ENCODE assay signal across 22 cellular contexts in the genomic region with DNA sequence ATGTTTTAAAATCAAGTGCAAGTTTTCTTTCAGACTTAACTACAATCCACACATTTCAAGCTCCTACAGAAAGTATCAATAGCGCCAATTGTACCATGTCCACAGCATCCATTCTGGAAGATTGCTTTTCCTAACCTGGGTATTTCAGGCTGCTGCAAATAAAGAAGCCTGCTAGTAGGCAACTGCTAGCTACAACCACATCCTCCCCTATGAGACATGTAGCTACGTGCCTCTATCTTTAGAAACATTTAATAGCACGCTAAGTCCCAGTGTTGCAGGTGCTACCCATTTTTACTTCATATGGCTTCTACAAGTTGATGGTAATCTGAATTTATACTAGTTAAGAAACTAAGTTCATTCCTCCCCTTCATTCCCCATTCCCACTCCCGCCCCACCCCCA. TPM values are rescaled to one million over a fixed set of nuclear protein-coding genes. Genes with fewer than 3 reads are reported as not detected.
A peak's percentile ranks its signal among the peaks of the same experiment; 100 is the strongest.
DNase-seq lines count a peak whose midpoint lies in the region; ATAC-seq, FAIRE-seq and TF ChIP-seq lines count a peak whose summit lies in the region.
"Had no signal": no experiment of that assay in that cellular context is flagged by ENCODE, and none has a peak within 500 bp of the region (broad histone marks: within the 10 kb centered on the region; RNA-seq: fewer than 3 reads in every experiment).

No MANE protein-coding gene starts in this region.

- H2BK20ac ChIP-seq in H1 (ENCODE audit: low read length) = no peak overlapping the region

- H3K36me3 ChIP-seq in H1 (ENCODE audit: control insufficient read depth in 2 of 4, insufficient read depth in 4 of 4, low read length in 3 of 4) = peaks cover 0 to 18% (median 8%) of the 10 kb centered on the region in 4 experiments; a peak in 6 of 8 replicates
- peaks cover 7 to 13% of the 10 kb centered on the region in 2 donors for H3K36me3 ChIP-seq in kidney (ENCODE audit: control insufficient read depth in 1 of 2, insufficient read depth in 2 of 2, low read length in 2 of 2)
- peaks cover 19% of the 10 kb centered on the region for H3K36me3 ChIP-seq in Karpas-422 (ENCODE audit: insufficient read depth, low read length)

- no peaks in the 10 kb centered on the region for H3K4me1 ChIP-seq in H1 (replicated peaks in 1 of 4; ENCODE audit: control insufficient read depth in 3 of 4, insufficient read depth in 4 of 4, low read length in 3 of 4)
- no peaks in the 10 kb centered on the region for H3K4me1 ChIP-seq in kidney (ENCODE audit: control insufficient read depth in 1 of 2, insufficient read depth in 1 of 2, low read depth in 1 of 2, low read length in 2 of 2)
- no peaks in the 10 kb centered on the region for H3K4me1 ChIP-seq in Karpas-422 (ENCODE audit: low read length)

- H3K14ac ChIP-seq in H1 (ENCODE audit: insufficient read length) = no peak overlapping the region

- TF ChIP-seq CTCF in GM12865 (IDR thresholded peaks at IDR 0.05; ENCODE audit: insufficient read depth, low read depth, low read length, missing control alignments) (no peak), H1 (IDR thresholded peaks at IDR 0.05; ENCODE audit: control extremely low read depth in 1 of 3, insufficient read depth in 1 of 3, low read depth in 1 of 3, low read length in 3 of 3) (no peak), kidney (IDR thresholded peaks at IDR 0.05; ENCODE audit: borderline replicate concordance, extremely low read depth, insufficient read depth) (no peak)
- TF ChIP-seq CTCF in activated CD8-positive, alpha-beta T cell treated with anti-CD3 and anti-CD28 coated beads for 36 hours (IDR thresholded peaks at IDR 0.05) = no peak

- H3K27me3 ChIP-seq in H1 (replicated peaks in 1 of 4; ENCODE audit: control insufficient read depth in 3 of 4, extremely low read depth in 1 of 4, insufficient read depth in 3 of 4, low read length in 3 of 4) (no peaks in the 10 kb centered on the region), Karpas-422 (ENCODE audit: low read length) (no peaks in the 10 kb centered on the region)

- peaks cover 27% of the 10 kb centered on the region for H3K36me3 Mint-ChIP-seq in activated T-helper 2 cell treated with anti-CD3 and anti-CD28 coated beads, Interferon-gamma antibody, Interleukin-2, Interleukin-4, amounts not matched to agents 10 μg/mL and 5 μg/mL and 100 μg/mL, durations not matched to agents 14 hours and 24 hours and 36 hours (ENCODE audit: low read depth)
- H3K36me3 Mint-ChIP-seq in activated CD8-positive, alpha-beta T cell treated with anti-CD3 and anti-CD28 coated beads for 36 hours (ENCODE audit: low read depth) = peaks cover 16% of the 10 kb centered on the region

- ATAC-seq in GM19351 (IDR thresholded peaks at IDR 0.05; ENCODE audit: unreplicated experiment) (peak; percentile 72), HG03378 (IDR thresholded peaks at IDR 0.05; ENCODE audit: unreplicated experiment) (peak; percentile 46)
- ATAC-seq in activated CD8-positive, alpha-beta T cell treated with anti-CD3 and anti-CD28 coated beads for 36 hours = no peak
- ATAC-seq: stimulated activated naive CD8-positive, alpha-beta T cell treated with anti-CD3 and anti-CD28 coated beads, Interleukin-15, Interleukin-2, amounts not matched to agents 100 U/mL and 50 U/mL, for 24 hours had no signal

- H2AFZ ChIP-seq in H1 (ENCODE audit: low read length) (no peak overlapping the region), Karpas-422 (ENCODE audit: low read length) (no peak overlapping the region)

- H3K56ac ChIP-seq in H1 (replicated peaks; ENCODE audit: insufficient read length, low read depth, low read length) = no peak overlapping the region

- H3K27ac ChIP-seq in H1 (ENCODE audit: low read depth, low read length) (no peak overlapping the region), kidney (ENCODE audit: low read depth in 2 of 2, low read length in 2 of 2) (no peak overlapping the region), Karpas-422 (ENCODE audit: low read length) (no peak overlapping the region)
- H3K27ac ChIP-seq: cardiac muscle cell had no signal

- intact Hi-C loops in activated T-helper 2 cell treated with anti-CD3 and anti-CD28 coated beads, Interferon-gamma antibody, Interleukin-2, Interleukin-4, amounts not matched to agents 10 μg/mL and 5 μg/mL and 100 μg/mL, durations not matched to agents 14 hours and 24 hours and 36 hours (cut with micrococcal nuclease) = no loop called here
- intact Hi-C loops in kidney (cut with DNase I) = no loop called here
- intact Hi-C loops in activated CD8-positive, alpha-beta T cell treated with anti-CD3 and anti-CD28 coated beads for 36 hours (cut with micrococcal nuclease) = no loop called here

- no peaks in the 10 kb centered on the region for H3K9me2 ChIP-seq in Karpas-422 (replicated peaks; ENCODE audit: insufficient read depth, low read length)

- H3K4ac ChIP-seq in H1 (replicated peaks; ENCODE audit: insufficient read length, low read depth, low read length) = no peak overlapping the region

- no peaks in the 10 kb centered on the region for H3K4me1 Mint-ChIP-seq in activated T-helper 2 cell treated with anti-CD3 and anti-CD28 coated beads, Interferon-gamma antibody, Interleukin-2, Interleukin-4, amounts not matched to agents 10 μg/mL and 5 μg/mL and 100 μg/mL, durations not matched to agents 14 hours and 24 hours and 36 hours (ENCODE audit: low read depth)
- peaks cover 2% of the 10 kb centered on the region for H3K4me1 Mint-ChIP-seq in activated CD8-positive, alpha-beta T cell treated with anti-CD3 and anti-CD28 coated beads for 36 hours (ENCODE audit: low read depth)
- H3K4me1 Mint-ChIP-seq: memory B cell had no signal

- H3K4me2 ChIP-seq in H1 (ENCODE audit: insufficient read depth in 1 of 2, low read depth in 2 of 2, low read length in 2 of 2) (no peak overlapping the region), Karpas-422 (ENCODE audit: low read depth, low read length, poor library complexity, severe bottlenecking) (no peak overlapping the region)

- H2BK12ac ChIP-seq in H1 (ENCODE audit: low read depth, low read length) = no peak overlapping the region

- CTCF ChIA-PET in H1 (lab: Charles Lee; ENCODE audit: partially characterized antibody) = interaction anchor here (1.0 kb wide), 1 partner anchor 33 kb away, joined by 4 read pairs; a partner anchor contains a TSS
- CTCF ChIA-PET in activated CD8-positive, alpha-beta T cell treated with anti-CD3 and anti-CD28 coated beads for 36 hours (lab: Charles Lee) = interaction anchor here (1.7 kb wide), 1 partner anchor 10 kb away, joined by 4 read pairs; no protein-coding TSS in a partner anchor

- WGBS in H1 (ENCODE audit: extremely low coverage in 1 of 2, insufficient coverage in 1 of 2, insufficient read length in 1 of 2, insufficient replicate concordance in 2 of 2, low coverage in 1 of 2, low lambda C conversion rate in 2 of 2, missing lambda C conversion rate in 1 of 2), 2 experiments = 90% methylated on average over 4 of the region's 4 CpGs; no CpG with 5 or more reads in 1 of the 2 experiments

- H3K9ac ChIP-seq in H1 (replicated peaks in 1 of 4; ENCODE audit: extremely low read depth in 1 of 4, low read depth in 3 of 4, low read length in 3 of 4) = no peak overlapping the region
- no peak overlapping the region for H3K9ac ChIP-seq in kidney (ENCODE audit: low read length in 2 of 2)
- no peak overlapping the region for H3K9ac ChIP-seq in Karpas-422 (ENCODE audit: low read length)

- H4K20me1 ChIP-seq in H1 (replicated peaks in 1 of 2; ENCODE audit: control insufficient read depth in 1 of 2, insufficient read depth in 2 of 2, low read length in 2 of 2) (no peaks in the 10 kb centered on the region), Karpas-422 (ENCODE audit: insufficient read depth, low read depth, low read length) (no peaks in the 10 kb centered on the region)

- H3K9me3 ChIP-seq in H1 (ENCODE audit: insufficient read depth in 2 of 2, low read depth in 1 of 2, low read length in 1 of 2) = no peaks in the 10 kb centered on the region
- H3K9me3 ChIP-seq in kidney (ENCODE audit: control insufficient read depth in 1 of 2, low read length in 2 of 2) = no peaks in the 10 kb centered on the region
- H3K9me3 ChIP-seq in Karpas-422 (ENCODE audit: low read length) = no peaks in the 10 kb centered on the region

- no peak overlapping the region for H3K4me3 Mint-ChIP-seq in activated T-helper 2 cell treated with anti-CD3 and anti-CD28 coated beads, Interferon-gamma antibody, Interleukin-2, Interleukin-4, amounts not matched to agents 10 μg/mL and 5 μg/mL and 100 μg/mL, durations not matched to agents 14 hours and 24 hours and 36 hours (ENCODE audit: low read depth)
- H3K4me3 Mint-ChIP-seq in activated CD8-positive, alpha-beta T cell treated with anti-CD3 and anti-CD28 coated beads for 36 hours = no peak overlapping the region
- H3K4me3 Mint-ChIP-seq: activated naive CD4-positive, alpha-beta T cell treated with anti-CD3 and anti-CD28 coated beads for 36 hours; memory B cell had no signal

- no peak overlapping the region for H4K5ac ChIP-seq in H1 (ENCODE audit: insufficient read length, low read depth, low read length)

- H3K4me3 ChIP-seq in GM12865 (ENCODE audit: low read depth, low read length) (no peak overlapping the region), H1 (ENCODE audit: extremely low read depth in 1 of 4, insufficient read depth in 2 of 4, low read depth in 3 of 4, low read length in 4 of 4) (no peak overlapping the region), kidney (ENCODE audit: low read length in 2 of 2) (no peak overlapping the region), Karpas-422 (ENCODE audit: low read length) (no peak overlapping the region)
- H3K4me3 ChIP-seq: cardiac muscle cell had no signal

- no peak overlapping the region for H2BK120ac ChIP-seq in H1 (replicated peaks; ENCODE audit: low read depth, low read length)

- no peak for TF ChIP-seq POLR2A in H1 (IDR thresholded peaks at IDR 0.05; ENCODE audit: control extremely low read depth in 1 of 2, low read depth in 2 of 2, low read length in 2 of 2)

- H2BK15ac ChIP-seq in H1 (ENCODE audit: low read length) = no peak overlapping the region

- H3K27ac Mint-ChIP-seq in activated T-helper 2 cell treated with anti-CD3 and anti-CD28 coated beads, Interferon-gamma antibody, Interleukin-2, Interleukin-4, amounts not matched to agents 10 μg/mL and 5 μg/mL and 100 μg/mL, durations not matched to agents 14 hours and 24 hours and 36 hours = no peak overlapping the region
- no peak overlapping the region for H3K27ac Mint-ChIP-seq in activated CD8-positive, alpha-beta T cell treated with anti-CD3 and anti-CD28 coated beads for 36 hours
- H3K27ac Mint-ChIP-seq: activated naive CD4-positive, alpha-beta T cell treated with anti-CD3 and anti-CD28 coated beads for 36 hours; memory B cell had no signal

- H2BK5ac ChIP-seq in H1 (ENCODE audit: low read depth, low read length) = no peak overlapping the region

- TF ChIP-seq RAD21 in H1 (IDR thresholded peaks at IDR 0.05 in 1 of 2, conservative IDR thresholded peaks at IDR 0.05 in 1 of 2; ENCODE audit: low read depth in 2 of 2, low read length in 2 of 2) = no peak

- no peak for FAIRE-seq in H1 (lab: Jason Lieb, UNC)
- FAIRE-seq in kidney (lab: Jason Lieb, UNC) = no peak
- FAIRE-seq: H54 had no signal

- DNase-seq in GM12865 (ENCODE audit: low read depth) (peak; percentile 59), H1 (ENCODE audit: low read depth in 1 of 2, low spot score in 2 of 2) (no peak), kidney (no peak), Karpas-422 (no peak)
- no peak for DNase-seq in activated T-helper 2 cell treated with anti-CD3 and anti-CD28 coated beads, Interferon-gamma antibody, Interleukin-2, Interleukin-4, amounts not matched to agents 10 μg/mL and 5 μg/mL and 100 μg/mL, durations not matched to agents 14 hours and 24 hours and 36 hours (ENCODE audit: low spot score)
- no peak for DNase-seq in activated CD8-positive, alpha-beta T cell treated with anti-CD3 and anti-CD28 coated beads for 36 hours
- DNase-seq: activated CD4-positive, alpha-beta T cell treated with anti-CD3 and anti-CD28 coated beads for 1 hour; activated naive CD4-positive, alpha-beta T cell treated with anti-CD3 and anti-CD28 coated beads for 36 hours; activated T-cell treated with anti-CD3 and anti-CD28 coated beads, Interleukin-2, amount 50 U/mL, for 1 hour; glutamatergic neuron; NCI-H1417 treated with DMSO at 0.1 percent for 48 hours; NCI-H526 treated with DMSO at 0.1 percent for 48 hours; nucleus accumbens; stimulated activated CD4-positive, alpha-beta T cell treated with anti-CD3 and anti-CD28 coated beads, Interleukin-4, amount 100 ng/mL, for 4 hours; stimulated activated naive CD8-positive, alpha-beta T cell treated with anti-CD3 and anti-CD28 coated beads, Interleukin-15, Interleukin-2, amounts not matched to agents 100 U/mL and 50 U/mL, for 24 hours; SW 1271 had no signal

- H3K18ac ChIP-seq in H1 (ENCODE audit: extremely low read depth, low read length) = no peak overlapping the region

- no peaks in the 10 kb centered on the region for H3K79me1 ChIP-seq in H1 (ENCODE audit: low read depth, low read length)

- H3K79me2 ChIP-seq in H1 (ENCODE audit: control insufficient read depth in 1 of 2, insufficient read depth in 2 of 2, low read length in 2 of 2) = no peaks in the 10 kb centered on the region
- H3K79me2 ChIP-seq in Karpas-422 (ENCODE audit: low read length) = no peaks in the 10 kb centered on the region

- no peak overlapping the region for H4K91ac ChIP-seq in H1 (replicated peaks; ENCODE audit: insufficient read length, low read length)

- H3K23ac ChIP-seq in H1 (ENCODE audit: insufficient read length) = peak overlapping the region; percentile 22

- no peak overlapping the region for H4K8ac ChIP-seq in H1 (ENCODE audit: extremely low read depth, insufficient read depth, low read length)

- H2AK5ac ChIP-seq in H1 (ENCODE audit: low read depth, low read length) = no peak overlapping the region

- H3K9me3 Mint-ChIP-seq in activated T-helper 2 cell treated with anti-CD3 and anti-CD28 coated beads, Interferon-gamma antibody, Interleukin-2, Interleukin-4, amounts not matched to agents 10 μg/mL and 5 μg/mL and 100 μg/mL, durations not matched to agents 14 hours and 24 hours and 36 hours = no peaks in the 10 kb centered on the region
- H3K9me3 Mint-ChIP-seq in activated CD8-positive, alpha-beta T cell treated with anti-CD3 and anti-CD28 coated beads for 36 hours = no peaks in the 10 kb centered on the region
- H3K9me3 Mint-ChIP-seq: activated naive CD4-positive, alpha-beta T cell treated with anti-CD3 and anti-CD28 coated beads for 36 hours; memory B cell had no signal

- H3K27me3 Mint-ChIP-seq in activated T-helper 2 cell treated with anti-CD3 and anti-CD28 coated beads, Interferon-gamma antibody, Interleukin-2, Interleukin-4, amounts not matched to agents 10 μg/mL and 5 μg/mL and 100 μg/mL, durations not matched to agents 14 hours and 24 hours and 36 hours (ENCODE audit: low read depth) = peaks cover 1% of the 10 kb centered on the region
- H3K27me3 Mint-ChIP-seq in activated CD8-positive, alpha-beta T cell treated with anti-CD3 and anti-CD28 coated beads for 36 hours = peaks cover 1% of the 10 kb centered on the region

- POLR2A ChIA-PET in H1 (lab: Charles Lee; ENCODE audit: partially characterized antibody) = interaction anchor here (1.2 to 7.6 kb wide), 5 partner anchors 9 to 53 kb away, joined by 3 to 54 read pairs (median 5); a partner anchor contains a TSS
- POLR2A ChIA-PET in activated CD8-positive, alpha-beta T cell treated with anti-CD3 and anti-CD28 coated beads for 36 hours (lab: Charles Lee) = no interaction called here

- no peaks in the 10 kb centered on the region for H3K23me2 ChIP-seq in H1 (ENCODE audit: low read depth, low read length)

- TF ChIP-seq EP300 in H1 (IDR thresholded peaks at IDR 0.05; ENCODE audit: borderline replicate concordance in 1 of 2, low read depth in 2 of 2, low read length in 2 of 2) = no peak

RNA-seq across cellular contexts. Expression of a gene that starts 7.4 kb away (rescaled TPM):
- not detected in 2 replicates for total RNA-seq in H1 (2021; fragmentation: NEBNext Ultra II Directional; extraction: Animal tissue kit (Norgen Biotek cat#: 25700))
- polyA plus RNA-seq in H1 (2011; rRNA removed) (not detected in 2 replicates), kidney (ENCODE audit: insufficient read depth, low read depth, low replicate concordance) (not detected)
- not detected for polyA plus RNA-seq in H1 (2011; cell fraction: cytosol; rRNA removed)
- polyA plus RNA-seq in H1 (2011; cell fraction: nucleus; rRNA removed) = not detected
- polyA plus RNA-seq in H1 (2012, experiment 1 of 2) = not detected in 4 replicates
- polyA plus RNA-seq in H1 (2012, experiment 2 of 2) = not detected
- not detected for polyA plus RNA-seq in H1 (2013, experiment 1 of 2)
- not detected for polyA plus RNA-seq in H1 (2013, experiment 2 of 2)
- polyA minus RNA-seq in H1 (2011; rRNA and poly(A)+ RNA removed) = not detected in 2 replicates
- polyA minus RNA-seq in H1 (2011; cell fraction: cytosol; rRNA and poly(A)+ RNA removed) = not detected
- polyA minus RNA-seq in H1 (2011; cell fraction: nucleus; rRNA and poly(A)+ RNA removed) = not detected
- not detected in 2 replicates for total RNA-seq in activated T-helper 2 cell treated with anti-CD3 and anti-CD28 coated beads, Interferon-gamma antibody, Interleukin-2, Interleukin-4, amounts not matched to agents 10 μg/mL and 5 μg/mL and 100 μg/mL, durations not matched to agents 14 hours and 24 hours and 36 hours
- total RNA-seq in kidney = 1.5 TPM
- total RNA-seq in Karpas-422 (2014; rRNA removed; shearing (Covaris generic); ENCODE audit: low replicate concordance) = not detected in 2 replicates
- total RNA-seq in activated CD8-positive, alpha-beta T cell treated with anti-CD3 and anti-CD28 coated beads for 36 hours = not detected
- total RNA-seq: activated naive CD4-positive, alpha-beta T cell treated with anti-CD3 and anti-CD28 coated beads for 36 hours; cardiac muscle cell; fibroblast of lung had no signal
- polyA plus RNA-seq: cardiac muscle cell, fibroblast of lung had no signal

RNA-seq across cellular contexts. Expression of a gene that starts 13.9 kb away (rescaled TPM):
- 63.2 and 65.1 TPM in 2 replicates for total RNA-seq in H1 (2021; fragmentation: NEBNext Ultra II Directional; extraction: Animal tissue kit (Norgen Biotek cat#: 25700))
- polyA plus RNA-seq in H1 (2011; rRNA removed) (13.8 and 24.5 TPM in 2 replicates), kidney (ENCODE audit: insufficient read depth, low read depth, low replicate concordance) (13.3 TPM)
- polyA plus RNA-seq in H1 (2011; cell fraction: cytosol; rRNA removed) = 27.9 TPM
- polyA plus RNA-seq in H1 (2011; cell fraction: nucleus; rRNA removed) = 10.1 TPM
- 22.0 to 38.8 TPM (median 26.4 TPM) in 4 replicates for polyA plus RNA-seq in H1 (2012, experiment 1 of 2)
- 4.6 TPM for polyA plus RNA-seq in H1 (2012, experiment 2 of 2)
- polyA plus RNA-seq in H1 (2013, experiment 1 of 2) = 49.8 TPM
- 49.3 TPM for polyA plus RNA-seq in H1 (2013, experiment 2 of 2)
- polyA minus RNA-seq in H1 (2011; rRNA and poly(A)+ RNA removed) = 56.0 and 80.7 TPM in 2 replicates
- 28.6 TPM for polyA minus RNA-seq in H1 (2011; cell fraction: cytosol; rRNA and poly(A)+ RNA removed)
- polyA minus RNA-seq in H1 (2011; cell fraction: nucleus; rRNA and poly(A)+ RNA removed) = 40.2 TPM
- 63.3 and 64.5 TPM in 2 replicates for total RNA-seq in activated T-helper 2 cell treated with anti-CD3 and anti-CD28 coated beads, Interferon-gamma antibody, Interleukin-2, Interleukin-4, amounts not matched to agents 10 μg/mL and 5 μg/mL and 100 μg/mL, durations not matched to agents 14 hours and 24 hours and 36 hours
- total RNA-seq in kidney = 35.2 TPM
- 30.6 and 68.0 TPM in 2 replicates for total RNA-seq in Karpas-422 (2014; rRNA removed; shearing (Covaris generic); ENCODE audit: low replicate concordance)
- 10 to 100 TPM; 49.1 to 49.9 TPM for total RNA-seq in activated CD8-positive, alpha-beta T cell treated with anti-CD3 and anti-CD28 coated beads for 36 hours

RNA-seq across cellular contexts. Expression of a gene that starts 32.9 kb away (rescaled TPM):
- total RNA-seq in H1 (2021; fragmentation: NEBNext Ultra II Directional; extraction: Animal tissue kit (Norgen Biotek cat#: 25700)) = 4.1 and 5.5 TPM in 2 replicates
- 0.96 and 1.8 TPM in 2 replicates for polyA plus RNA-seq in H1 (2011; rRNA removed)
- 1.2 TPM for polyA plus RNA-seq in H1 (2011; cell fraction: cytosol; rRNA removed)
- polyA plus RNA-seq in H1 (2011; cell fraction: nucleus; rRNA removed) = 1.2 TPM
- polyA plus RNA-seq in H1 (2012, experiment 1 of 2) = 1.9 to 2.6 TPM (median 2.1 TPM) in 4 replicates
- polyA plus RNA-seq in H1 (2012, experiment 2 of 2) = 0.29 TPM
- 2.7 TPM for polyA plus RNA-seq in H1 (2013, experiment 1 of 2)
- polyA plus RNA-seq in H1 (2013, experiment 2 of 2) = 2.6 TPM
- 4.9 TPM in 2 replicates for polyA minus RNA-seq in H1 (2011; rRNA and poly(A)+ RNA removed)
- polyA minus RNA-seq in H1 (2011; cell fraction: cytosol; rRNA and poly(A)+ RNA removed) = 1.7 TPM
- 3.7 TPM for polyA minus RNA-seq in H1 (2011; cell fraction: nucleus; rRNA and poly(A)+ RNA removed)
- total RNA-seq in activated T-helper 2 cell treated with anti-CD3 and anti-CD28 coated beads, Interferon-gamma antibody, Interleukin-2, Interleukin-4, amounts not matched to agents 10 μg/mL and 5 μg/mL and 100 μg/mL, durations not matched to agents 14 hours and 24 hours and 36 hours = 0.21 and 0.30 TPM in 2 replicates
- 2.5 TPM for total RNA-seq in kidney
- polyA plus RNA-seq in kidney (ENCODE audit: insufficient read depth, low read depth, low replicate concordance) = 0.88 TPM
- 0.11 and 0.60 TPM in 2 replicates for total RNA-seq in Karpas-422 (2014; rRNA removed; shearing (Covaris generic); ENCODE audit: low replicate concordance)
- total RNA-seq in activated CD8-positive, alpha-beta T cell treated with anti-CD3 and anti-CD28 coated beads for 36 hours = 1 to 10 TPM in 1 of 2 experiments, under 1 TPM in 1; 0.99 to 1.5 TPM

RNA-seq across cellular contexts. Expression of a gene that starts 55.1 kb away (rescaled TPM):
- 635 and 641 TPM in 2 replicates for total RNA-seq in H1 (2021; fragmentation: NEBNext Ultra II Directional; extraction: Animal tissue kit (Norgen Biotek cat#: 25700))
- polyA plus RNA-seq in H1 (2011; rRNA removed) (96.7 and 149 TPM in 2 replicates), kidney (ENCODE audit: insufficient read depth, low read depth, low replicate concordance) (165 TPM)
- polyA plus RNA-seq in H1 (2011; cell fraction: cytosol; rRNA removed) = 223 TPM
- 190 TPM for polyA plus RNA-seq in H1 (2011; cell fraction: nucleus; rRNA removed)
- polyA plus RNA-seq in H1 (2012, experiment 1 of 2) = 373 to 760 TPM (median 391 TPM) in 4 replicates
- 23.0 TPM for polyA plus RNA-seq in H1 (2012, experiment 2 of 2)
- 432 TPM for polyA plus RNA-seq in H1 (2013, experiment 1 of 2)
- 434 TPM for polyA plus RNA-seq in H1 (2013, experiment 2 of 2)
- 508 and 810 TPM in 2 replicates for polyA minus RNA-seq in H1 (2011; rRNA and poly(A)+ RNA removed)
- polyA minus RNA-seq in H1 (2011; cell fraction: cytosol; rRNA and poly(A)+ RNA removed) = 205 TPM
- 407 TPM for polyA minus RNA-seq in H1 (2011; cell fraction: nucleus; rRNA and poly(A)+ RNA removed)
- total RNA-seq in activated T-helper 2 cell treated with anti-CD3 and anti-CD28 coated beads, Interferon-gamma antibody, Interleukin-2, Interleukin-4, amounts not matched to agents 10 μg/mL and 5 μg/mL and 100 μg/mL, durations not matched to agents 14 hours and 24 hours and 36 hours = 411 and 414 TPM in 2 replicates
- 486 TPM for total RNA-seq in kidney
- total RNA-seq in Karpas-422 (2014; rRNA removed; shearing (Covaris generic); ENCODE audit: low replicate concordance) = 310 and 375 TPM in 2 replicates
- 100 to 1,000 TPM; 496 to 514 TPM for total RNA-seq in activated CD8-positive, alpha-beta T cell treated with anti-CD3 and anti-CD28 coated beads for 36 hours
